8 cellular contexts compared by ENCODE assay signal in genomic region chr3:172317984-172318383, GRCh38.
DNase-seq lines count a peak whose midpoint lies in the region; ATAC-seq, FAIRE-seq and TF ChIP-seq lines count a peak whose summit lies in the region.

No MANE protein-coding gene starts in this region.

- H3K4me3 ChIP-seq in SJCRH30 = no peak overlapping the region
- H3K4me3 ChIP-seq in fibroblast of pulmonary artery (replicated peaks; ENCODE audit: low read depth, low read length) = no peak overlapping the region
- no peak overlapping the region for H3K4me3 ChIP-seq in pancreas

- peaks cover 32% of the 10 kb centered on the region for H3K36me3 ChIP-seq in SJCRH30
- H3K36me3 ChIP-seq in pancreas = peaks cover 0 to 27% (median 0%) of the 10 kb centered on the region in 3 donors

- intact Hi-C loops in pancreas (cut with DNase I) = no loop called here

- H3K4me1 ChIP-seq in SJCRH30 (peaks cover 41% of the 10 kb centered on the region), pancreas (peaks cover 6 to 19% (median 11%) of the 10 kb centered on the region in 3 donors)

- DNase-seq in SJCRH30 (peak; percentile 92 to 95), fibroblast of pulmonary artery (ENCODE audit: low read depth) (peak; percentile 94), pancreas (no peak), SHP77 (lab: John Stamatoyannopoulos, UW) (no peak), G401 (ENCODE audit: low spot score) (no peak)

- H3K27me3 ChIP-seq in SJCRH30 = no peaks in the 10 kb centered on the region
- no peaks in the 10 kb centered on the region for H3K27me3 ChIP-seq in pancreas

- peak overlapping the region; percentile 77 for H3K27ac ChIP-seq in SJCRH30
- peak overlapping the region in 2 of 4 donors; percentile 43 to 55 for H3K27ac ChIP-seq in pancreas

- in situ Hi-C loops in G401 (cut with HindIII; ENCODE audit: low sequenced_read_pairs) = no loop called here

- H3K9me3 ChIP-seq in SJCRH30 (replicated peaks) = 0 out of 2 replicates have a peak, but pooled peaks cover 3% of the 10 kb centered on the region
- H3K9me3 ChIP-seq in pancreas = no peaks in the 10 kb centered on the region

- no peak for FAIRE-seq in pancreas (lab: Jason Lieb, UNC)

- TF ChIP-seq CTCF in fibroblast of pulmonary artery (IDR thresholded peaks at IDR 0.05; ENCODE audit: low read length, missing control alignments) = no peak
- no peak for TF ChIP-seq CTCF in pancreas (IDR thresholded peaks at IDR 0.05)

- peak; percentile 72 for ATAC-seq in GM18511 (IDR thresholded peaks at IDR 0.05; ENCODE audit: unreplicated experiment)
- ATAC-seq in HG03108 (IDR thresholded peaks at IDR 0.05; ENCODE audit: unreplicated experiment) = peak; percentile 79
- peak; percentile 39 to 84 (median 68) for ATAC-seq in pancreas
- ATAC-seq in HG02970 (IDR thresholded peaks at IDR 0.05; ENCODE audit: low FRiP score, unreplicated experiment) = no peak

- 56 to 69% methylated on average over 1 of the region's 1 CpG for WGBS in pancreas, 2 donors

Comparison
In these comparisons a context has a peak if more than half of its experiments do, and no peak if none do; other contexts are left out.
1. DNase-seq: peak in SJCRH30 (2 of 2) and fibroblast of pulmonary artery (single experiment); none in pancreas (0 of 6), SHP77 (0 of 2) and G401 (single experiment).